ENCODE assay signal across 17 cellular contexts in the genomic region with DNA sequence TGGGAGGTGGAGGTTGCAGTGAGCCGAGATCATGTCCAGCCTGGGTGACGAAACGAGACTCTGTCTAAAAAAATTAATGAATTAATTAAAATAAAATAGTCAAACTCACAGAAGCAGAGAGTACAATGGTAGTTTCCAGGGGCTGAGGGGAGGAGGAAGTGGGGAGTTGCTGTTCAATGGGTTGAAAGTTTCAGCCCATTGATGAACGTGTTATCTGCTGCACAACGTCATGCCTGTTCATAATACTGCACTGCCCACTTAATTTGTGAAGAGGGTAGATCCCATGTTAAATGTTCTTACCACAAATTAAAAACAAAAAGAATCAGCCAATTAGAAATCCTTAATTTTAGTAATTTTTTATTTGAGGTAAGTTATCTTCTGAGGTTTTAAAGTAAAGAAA.
A peak's percentile ranks its signal among the peaks of the same experiment; 100 is the strongest.
DNase-seq lines count a peak whose midpoint lies in the region; ATAC-seq and FAIRE-seq lines count a peak whose summit lies in the region.
"Had no signal": no experiment of that assay in that cellular context is flagged by ENCODE, and none has a peak within 500 bp of the region (broad histone marks: within the 10 kb centered on the region; RNA-seq: fewer than 3 reads in every experiment).

No MANE protein-coding gene starts in this region.

- peak overlapping the region; percentile 77 for H3K4me3 Mint-ChIP-seq in activated naive CD8-positive, alpha-beta T cell
- H3K4me3 Mint-ChIP-seq: brain had no signal

- ATAC-seq in HG02973 (IDR thresholded peaks at IDR 0.05; ENCODE audit: unreplicated experiment) (peak; percentile 45), GM19023 (IDR thresholded peaks at IDR 0.05; ENCODE audit: unreplicated experiment) (no peak)
- ATAC-seq: gastrocnemius medialis had no signal

- no peaks in the 10 kb centered on the region for H3K27me3 Mint-ChIP-seq in activated naive CD8-positive, alpha-beta T cell

- H3K27ac ChIP-seq in caudate nucleus (ENCODE audit: low read depth, low read length), result no peak overlapping the region
- H3K27ac ChIP-seq: gastrocnemius medialis had no signal

- peak; percentile 81 for FAIRE-seq in GM19239 (lab: Jason Lieb, UNC)
- FAIRE-seq: HTR-8/SVneo, islet of Langerhans, urothelium cell line had no signal

- peak overlapping the region; percentile 29; the same call in 1 of the 2 replicates for H3K4me3 ChIP-seq in GM08714 (ENCODE audit: low read length)
- H3K4me3 ChIP-seq: gastrocnemius medialis, mucosa of descending colon had no signal

- DNase-seq in GM19239 (ENCODE audit: insufficient read length, low spot score), result no peak
- DNase-seq in kidney tubule cell (ENCODE audit: low spot score), result no peak
- no peak for DNase-seq in activated CD4-positive, CD25-positive, alpha-beta regulatory T cell (lab: John Stamatoyannopoulos, UW)
- no peak for DNase-seq in caudate nucleus (lab: John Stamatoyannopoulos, UW)
- DNase-seq: activated CD4-positive, alpha-beta T cell treated with anti-CD3 and anti-CD28 coated beads for 4 hours; DMS 273 treated with DMSO at 0.1 percent for 48 hours; gastrocnemius medialis; mucosa of descending colon had no signal

- peak overlapping the region; percentile 83 for H3K27ac Mint-ChIP-seq in activated naive CD8-positive, alpha-beta T cell
- H3K27ac Mint-ChIP-seq: brain, progenitor cell of endocrine pancreas had no signal

- H3K4me1 Mint-ChIP-seq in activated naive CD8-positive, alpha-beta T cell (ENCODE audit: low read depth), result peaks cover 20% of the 10 kb centered on the region
- H3K4me1 Mint-ChIP-seq: brain had no signal

- H3K36me3 Mint-ChIP-seq in activated naive CD8-positive, alpha-beta T cell, result peaks cover 3% of the 10 kb centered on the region
- H3K36me3 Mint-ChIP-seq: brain had no signal

- no peaks in the 10 kb centered on the region for H3K9me3 Mint-ChIP-seq in activated naive CD8-positive, alpha-beta T cell (ENCODE audit: low read depth)
